10 cellular contexts compared by ENCODE assay signal in the genomic region with DNA sequence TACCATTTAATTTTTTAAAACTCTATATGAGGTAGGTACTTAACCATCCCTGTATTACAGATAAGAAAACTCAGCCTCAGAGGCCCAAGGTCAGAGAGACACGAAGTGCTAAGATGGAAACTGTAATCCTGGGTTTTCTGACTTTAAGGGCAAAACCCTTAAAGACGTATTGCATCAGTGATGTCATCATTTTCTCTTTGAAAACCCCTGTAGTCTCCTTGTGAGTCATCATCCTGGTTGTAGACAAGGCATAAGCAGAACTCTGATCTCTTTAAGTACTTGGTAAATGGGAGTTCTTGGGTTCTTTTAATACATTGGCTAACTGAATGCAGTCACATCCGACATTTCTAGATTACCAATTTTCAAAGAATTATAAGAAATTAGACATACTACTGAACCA. TPM values are rescaled to one million over a fixed set of nuclear protein-coding genes. Genes with fewer than 3 reads are reported as not detected.
DNase-seq lines count a peak whose midpoint lies in the region; ATAC-seq and TF ChIP-seq lines count a peak whose summit lies in the region.
"Had no signal": no experiment of that assay in that cellular context is flagged by ENCODE, and none has a peak within 500 bp of the region (broad histone marks: within the 10 kb centered on the region; RNA-seq: fewer than 3 reads in every experiment).

No MANE protein-coding gene starts in this region.

- no peak overlapping the region for H3K4ac ChIP-seq in IMR-90 (ENCODE audit: low read depth, low read length)

- no peaks in the 10 kb centered on the region for H3K79me1 ChIP-seq in IMR-90 (ENCODE audit: low read depth in 1 of 2, low read length in 2 of 2)

- H3K9me3 ChIP-seq in IMR-90 (ENCODE audit: control insufficient read depth, insufficient read depth, low read length) (no peaks in the 10 kb centered on the region), uterus (no peaks in the 10 kb centered on the region)
- no peaks in the 10 kb centered on the region for H3K9me3 ChIP-seq in effector memory CD4-positive, alpha-beta T cell (ENCODE audit: control insufficient read depth, low read length)

- H3K4me2 ChIP-seq in IMR-90 (ENCODE audit: low read depth, low read length), result no peak overlapping the region

- in situ Hi-C loops in IMR-90 (cut with MboI; ENCODE audit: low sequenced_read_pairs), result no loop called here

- H3K36me3 ChIP-seq in IMR-90 (ENCODE audit: control insufficient read depth, insufficient read depth, low read length) (no peaks in the 10 kb centered on the region), kidney epithelial cell (ENCODE audit: control insufficient read depth, insufficient read depth, low read length) (no peaks in the 10 kb centered on the region), uterus (no peaks in the 10 kb centered on the region)
- no peaks in the 10 kb centered on the region for H3K36me3 ChIP-seq in effector memory CD4-positive, alpha-beta T cell (ENCODE audit: control insufficient read depth, insufficient read depth, low read length)

- no peaks in the 10 kb centered on the region for H4K20me1 ChIP-seq in IMR-90 (ENCODE audit: insufficient read depth, low read length)

- no peak overlapping the region for H3K4me3 ChIP-seq in IMR-90 (ENCODE audit: insufficient read depth, low read depth, low read length)
- H3K4me3 ChIP-seq in kidney epithelial cell (ENCODE audit: low read depth, low read length), result no peak overlapping the region
- no peak overlapping the region for H3K4me3 ChIP-seq in uterus
- H3K4me3 ChIP-seq in effector memory CD4-positive, alpha-beta T cell (ENCODE audit: insufficient read depth, low read depth, low read length, poor library complexity, severe bottlenecking), result no peak overlapping the region

- WGBS in IMR-90 (ENCODE audit: extremely low coverage in 2 of 2, insufficient read length in 1 of 2), 2 experiments, result no CpG with 5 or more reads among the region's 3 CpGs

- H2BK120ac ChIP-seq in IMR-90 (ENCODE audit: low read depth, low read length), result no peak overlapping the region

- intact Hi-C loops in IMR-90 (cut with micrococcal nuclease), result no loop called here
- intact Hi-C loops in uterus (cut with DNase I; ENCODE audit: low total_unique reads), result no loop called here

- H3K27ac ChIP-seq in IMR-90 (ENCODE audit: insufficient read depth, low read length) (no peak overlapping the region), uterus (no peak overlapping the region)
- no peak overlapping the region for H3K27ac ChIP-seq in effector memory CD4-positive, alpha-beta T cell (ENCODE audit: insufficient read depth, low read length, poor library complexity, severe bottlenecking)

- no peak overlapping the region for H2BK15ac ChIP-seq in IMR-90 (ENCODE audit: low read depth, low read length)

- no peak overlapping the region for H2AK5ac ChIP-seq in IMR-90 (ENCODE audit: low read depth, low read length)

- no peak overlapping the region for H4K91ac ChIP-seq in IMR-90 (ENCODE audit: insufficient read depth, low read depth, low read length)

- ATAC-seq in GM18870 (IDR thresholded peaks at IDR 0.05; ENCODE audit: unreplicated experiment) (peak; percentile 96), IMR-90 (ENCODE audit: low read depth) (no peak)

- no peak overlapping the region for H2AK9ac ChIP-seq in IMR-90 (replicated peaks; ENCODE audit: low read depth, low read length, poor library complexity)

- no peak overlapping the region for H3K9ac ChIP-seq in IMR-90 (ENCODE audit: low read depth, low read length)

- no peak overlapping the region for H2BK20ac ChIP-seq in IMR-90 (ENCODE audit: low read depth, low read length)

- H2AFZ ChIP-seq in IMR-90 (replicated peaks; ENCODE audit: low read length, poor library complexity), result no peak overlapping the region

- no peak overlapping the region for H3K56ac ChIP-seq in IMR-90 (ENCODE audit: extremely low read depth, insufficient read depth, low read length)

- dilution Hi-C loops in IMR-90 (cut with HindIII; ENCODE audit: low sequenced_read_pairs, unreplicated experiment), result no loop called here

- no peak for TF ChIP-seq RAD21 in IMR-90 (IDR thresholded peaks at IDR 0.05; ENCODE audit: low read length)

- H3K4me1 ChIP-seq in IMR-90 (ENCODE audit: control insufficient read depth, insufficient read depth, low read length) (no peaks in the 10 kb centered on the region), uterus (no peaks in the 10 kb centered on the region)
- no peaks in the 10 kb centered on the region for H3K4me1 ChIP-seq in effector memory CD4-positive, alpha-beta T cell (ENCODE audit: control insufficient read depth, insufficient read depth, low read length, poor library complexity, severe bottlenecking)

- no peak overlapping the region for H3K18ac ChIP-seq in IMR-90 (ENCODE audit: low read depth, low read length)

- no peaks in the 10 kb centered on the region for H3K9me1 ChIP-seq in IMR-90 (ENCODE audit: insufficient read depth, low read length)

- TF ChIP-seq CTCF in IMR-90 (conservative IDR thresholded peaks at IDR 0.05; ENCODE audit: low read depth, low read length) (no peak), kidney epithelial cell (IDR thresholded peaks at IDR 0.05; ENCODE audit: insufficient read depth, low read length, poor library complexity, severe bottlenecking) (no peak), uterus (IDR thresholded peaks at IDR 0.05) (no peak)

- POLR2A ChIA-PET in IMR-90 (lab: Charles Lee; ENCODE audit: unreplicated experiment), result no interaction called here

- H2BK5ac ChIP-seq in IMR-90 (ENCODE audit: low read depth, low read length, poor library complexity, severe bottlenecking), result no peak overlapping the region

- H4K8ac ChIP-seq in IMR-90 (ENCODE audit: low read depth in 2 of 2, low read length in 2 of 2), result no peak overlapping the region

- no TSS peak for BruUV-seq in IMR-90 (replicated peaks; lab: Mats Ljungman, UMichigan)

- no peak overlapping the region for H4K5ac ChIP-seq in IMR-90 (ENCODE audit: low read depth, low read length)

- TF ChIP-seq POLR2A in IMR-90 (IDR thresholded peaks at IDR 0.05; ENCODE audit: low read depth, low read length) (no peak), uterus (IDR thresholded peaks at IDR 0.05) (no peak)

- DNase-seq in H4 (ENCODE audit: low spot score) (peak; percentile 37), IMR-90 (peak; percentile 36), kidney epithelial cell (ENCODE audit: low read depth) (peak; percentile 18), SHP77 treated with DMSO at 0.1 percent for 48 hours (lab: John Stamatoyannopoulos, UW) (no peak), uterus (no peak), NCI-H345 treated with DMSO at 0.1 percent for 48 hours (lab: John Stamatoyannopoulos, UW; ENCODE audit: unreplicated experiment) (no peak)
- DNase-seq in effector memory CD4-positive, alpha-beta T cell, result no peak
- DNase-seq: NCI-H187 treated with DMSO at 0.1 percent for 48 hours had no signal

- no peak overlapping the region for H3K23ac ChIP-seq in IMR-90 (ENCODE audit: low read depth, low read length)

- CTCF ChIA-PET in IMR-90 (lab: Yijun Ruan, JAX), result no interaction called here

- H3K14ac ChIP-seq in IMR-90 (replicated peaks; ENCODE audit: low read depth, low read length), result no peak overlapping the region

- H3K27me3 ChIP-seq in IMR-90 (ENCODE audit: control insufficient read depth, insufficient read depth, low read length), result no peaks in the 10 kb centered on the region
- no peaks in the 10 kb centered on the region for H3K27me3 ChIP-seq in kidney epithelial cell (ENCODE audit: control insufficient read depth, insufficient read depth, low read length)
- H3K27me3 ChIP-seq in uterus, result no peaks in the 10 kb centered on the region
- no peaks in the 10 kb centered on the region for H3K27me3 ChIP-seq in effector memory CD4-positive, alpha-beta T cell (replicated peaks; ENCODE audit: control insufficient read depth, insufficient read depth, low read length, poor library complexity, severe bottlenecking)

TF ChIP-seq in IMR-90, 13 proteins besides CTCF, POLR2A, EP300 and RAD21:
- peak; percentile 30; the same call in 1 of the 2 replicates for TF ChIP-seq CEBPB (IDR thresholded peaks at IDR 0.05; ENCODE audit: low read depth, low read length)
- TF ChIP-seq, protein P1, sequence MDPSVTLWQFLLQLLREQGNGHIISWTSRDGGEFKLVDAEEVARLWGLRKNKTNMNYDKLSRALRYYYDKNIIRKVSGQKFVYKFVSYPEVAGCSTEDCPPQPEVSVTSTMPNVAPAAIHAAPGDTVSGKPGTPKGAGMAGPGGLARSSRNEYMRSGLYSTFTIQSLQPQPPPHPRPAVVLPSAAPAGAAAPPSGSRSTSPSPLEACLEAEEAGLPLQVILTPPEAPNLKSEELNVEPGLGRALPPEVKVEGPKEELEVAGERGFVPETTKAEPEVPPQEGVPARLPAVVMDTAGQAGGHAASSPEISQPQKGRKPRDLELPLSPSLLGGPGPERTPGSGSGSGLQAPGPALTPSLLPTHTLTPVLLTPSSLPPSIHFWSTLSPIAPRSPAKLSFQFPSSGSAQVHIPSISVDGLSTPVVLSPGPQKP (IDR thresholded peaks at IDR 0.05; ENCODE audit: borderline replicate concordance, low read depth, low read length), result no peak
- no peak for TF ChIP-seq MAZ (IDR thresholded peaks at IDR 0.05; ENCODE audit: borderline replicate concordance, low read depth, low read length)
- TF ChIP-seq FOS (IDR thresholded peaks at IDR 0.05; ENCODE audit: low read depth, low read length), result peak; percentile 35; the same call in 1 of the 2 replicates
TF ChIP-seq in IMR-90: peak in this region for 2.

RNA-seq across cellular contexts. Expression of gene MDFIC2, which starts 48.5 kb away (rescaled TPM):
- total RNA-seq in H4 (2014; rRNA removed; shearing (Covaris generic)), result not detected in 2 replicates
- total RNA-seq in IMR-90 (2012; rRNA removed) (not detected in 2 replicates), kidney epithelial cell (not detected in 2 replicates), uterus (not detected)
- polyA plus RNA-seq in IMR-90 (2012; rRNA removed), result not detected in 2 replicates
- not detected in 2 replicates for polyA plus RNA-seq in IMR-90 (2012; cell fraction: cytosol; rRNA removed)
- polyA plus RNA-seq in IMR-90 (2012; cell fraction: nucleus; rRNA removed; ENCODE audit: low replicate concordance), result not detected in 2 replicates
- total RNA-seq: dermis microvascular lymphatic vessel endothelial cell had no signal

Comparison
In these comparisons a context has a peak if more than half of its experiments do, and no peak if none do; other contexts are left out.
1. DNase-seq: peak in H4 (single experiment), IMR-90 (single experiment) and kidney epithelial cell (single experiment); none in SHP77 treated with DMSO at 0.1 percent for 48 hours (single experiment), uterus (0 of 2), effector memory CD4-positive, alpha-beta T cell (0 of 3) and NCI-H345 treated with DMSO at 0.1 percent for 48 hours (single experiment).